In genomic region chr5:76571595-76571994, GRCh38 we compare ENCODE assay signal across 22 cellular contexts. TPM values are rescaled to one million over a fixed set of nuclear protein-coding genes. Genes with fewer than 3 reads are reported as not detected.
DNase-seq lines count a peak whose midpoint lies in the region; ATAC-seq and TF ChIP-seq lines count a peak whose summit lies in the region.
"Had no signal": no experiment of that assay in that cellular context is flagged by ENCODE, and none has a peak within 500 bp of the region (broad histone marks: within the 10 kb centered on the region; RNA-seq: fewer than 3 reads in every experiment).

No MANE protein-coding gene starts in this region.

- no peak overlapping the region for H3K4me3 Mint-ChIP-seq in effector memory CD8-positive, alpha-beta T cell
- H3K4me3 Mint-ChIP-seq: activated CD4-positive, alpha-beta T cell treated with anti-CD3 and anti-CD28 coated beads, Interleukin-2, amount 10 ng/mL, durations not matched to agents 24 days and 14 days; IgD-negative memory B cell; neural progenitor cell; stimulated activated naive CD8-positive, alpha-beta T cell treated with anti-CD3 and anti-CD28 coated beads, Interleukin-15, amount 100 ng/mL, for 72 hours had no signal

- no peak for ATAC-seq in effector memory CD8-positive, alpha-beta T cell (replicated peaks)
- ATAC-seq in GM19324 (IDR thresholded peaks at IDR 0.05; ENCODE audit: low FRiP score, unreplicated experiment) = no peak
- ATAC-seq in HG02840 (IDR thresholded peaks at IDR 0.05; ENCODE audit: low FRiP score, unreplicated experiment) = no peak
- no peak for ATAC-seq in GM21737 (IDR thresholded peaks at IDR 0.05; ENCODE audit: unreplicated experiment)
- ATAC-seq: body of pancreas; right cardiac atrium; stimulated activated naive CD8-positive, alpha-beta T cell treated with anti-CD3 and anti-CD28 coated beads, Interleukin-15, amount 100 ng/mL, for 72 hours had no signal

- no peaks in the 10 kb centered on the region for H3K9me3 Mint-ChIP-seq in effector memory CD8-positive, alpha-beta T cell
- H3K9me3 Mint-ChIP-seq: activated CD4-positive, alpha-beta T cell treated with anti-CD3 and anti-CD28 coated beads, Interleukin-2, amount 10 ng/mL, durations not matched to agents 24 days and 14 days; IgD-negative memory B cell; neural progenitor cell; stimulated activated naive CD8-positive, alpha-beta T cell treated with anti-CD3 and anti-CD28 coated beads, Interleukin-15, amount 100 ng/mL, for 72 hours had no signal

- H3K4me1 Mint-ChIP-seq in effector memory CD8-positive, alpha-beta T cell (ENCODE audit: low read depth in 2 of 2) = peaks cover 8 to 28% of the 10 kb centered on the region in 2 donors
- H3K4me1 Mint-ChIP-seq: activated CD4-positive, alpha-beta T cell treated with anti-CD3 and anti-CD28 coated beads, Interleukin-2, amount 10 ng/mL, durations not matched to agents 24 days and 14 days; neural progenitor cell; stimulated activated naive CD8-positive, alpha-beta T cell treated with anti-CD3 and anti-CD28 coated beads, Interleukin-15, amount 100 ng/mL, for 72 hours had no signal

- peak overlapping the region; percentile 35; the same call in 1 of the 2 replicates for H3K4me2 ChIP-seq in MM.1S (ENCODE audit: low read depth, low read length)
- H3K4me2 ChIP-seq: hepatocyte, neural progenitor cell had no signal

- H2AFZ ChIP-seq in MM.1S (ENCODE audit: low read length) = no peak overlapping the region
- H2AFZ ChIP-seq: hepatocyte, neural progenitor cell had no signal

- H3F3A ChIP-seq in MM.1S (ENCODE audit: insufficient read depth, low read length) = peaks cover 8% of the 10 kb centered on the region; the same call in 1 of the 2 replicates

- intact Hi-C loops in left ventricle myocardium inferior (cut with micrococcal nuclease) = no loop called here

- no peaks in the 10 kb centered on the region for H3K4me1 ChIP-seq in left ventricle myocardium inferior
- H3K4me1 ChIP-seq in right atrium auricular region = no peaks in the 10 kb centered on the region
- H3K4me1 ChIP-seq in MM.1S (ENCODE audit: low read length) = peaks cover 36% of the 10 kb centered on the region
- H3K4me1 ChIP-seq: body of pancreas, neural progenitor cell, SJSA1 had no signal

- H3K9me3 ChIP-seq in left ventricle myocardium inferior (replicated peaks) (no peaks in the 10 kb centered on the region), right atrium auricular region (no peaks in the 10 kb centered on the region), MM.1S (replicated peaks; ENCODE audit: insufficient read depth, low read length) (no peaks in the 10 kb centered on the region)
- H3K9me3 ChIP-seq: body of pancreas, SJSA1 had no signal

- no peak overlapping the region for H3K9ac ChIP-seq in MM.1S (ENCODE audit: low read length)
- H3K9ac ChIP-seq: neural progenitor cell had no signal

- H4K20me1 ChIP-seq in MM.1S (ENCODE audit: insufficient read depth, low read length) = no peaks in the 10 kb centered on the region

- H3K4me3 ChIP-seq in left ventricle myocardium inferior (no peak overlapping the region), right atrium auricular region (no peak overlapping the region), MM.1S (ENCODE audit: low read length) (no peak overlapping the region)
- H3K4me3 ChIP-seq: body of pancreas, hepatocyte, neural progenitor cell, SJSA1 had no signal

- DNase-seq in left ventricle myocardium inferior = no peak
- DNase-seq in right atrium auricular region (ENCODE audit: low spot score) = no peak
- no peak for DNase-seq in MM.1S
- DNase-seq in effector memory CD8-positive, alpha-beta T cell = no peak
- DNase-seq in GF-D8 (lab: John Stamatoyannopoulos, UW) = no peak
- DNase-seq: ACHN; activated CD4-positive, alpha-beta T cell treated with anti-CD3 and anti-CD28 coated beads, Interleukin-2, amount 10 ng/mL, durations not matched to agents 24 days and 14 days; activated naive CD4-positive, alpha-beta T cell treated with anti-CD3 and anti-CD28 coated beads, Interleukin-2, amount 50 U/mL, for 16 hours; body of pancreas; Calu3; kidney; NCI-H1417 treated with DMSO at 0.1 percent for 48 hours; NCI-H345; right cardiac atrium; stimulated activated naive CD8-positive, alpha-beta T cell treated with anti-CD3 and anti-CD28 coated beads, Interleukin-15, amount 100 ng/mL, for 72 hours had no signal

- peaks cover 33% of the 10 kb centered on the region for H3K36me3 Mint-ChIP-seq in effector memory CD8-positive, alpha-beta T cell (ENCODE audit: insufficient read depth)
- H3K36me3 Mint-ChIP-seq: neural progenitor cell had no signal

- peak overlapping the region; percentile 53 to 84 for H3K27ac Mint-ChIP-seq in effector memory CD8-positive, alpha-beta T cell
- H3K27ac Mint-ChIP-seq: activated CD4-positive, alpha-beta T cell treated with anti-CD3 and anti-CD28 coated beads, Interleukin-2, amount 10 ng/mL, durations not matched to agents 24 days and 14 days; IgD-negative memory B cell; neural progenitor cell had no signal

- H3K27me3 ChIP-seq in left ventricle myocardium inferior (ENCODE audit: low read depth) (no peaks in the 10 kb centered on the region), right atrium auricular region (no peaks in the 10 kb centered on the region), MM.1S (replicated peaks; ENCODE audit: insufficient read depth, low read length) (no peaks in the 10 kb centered on the region)
- H3K27me3 ChIP-seq: body of pancreas, hepatocyte, neural progenitor cell had no signal

- no peaks in the 10 kb centered on the region for H3K9me2 ChIP-seq in MM.1S (replicated peaks; ENCODE audit: insufficient read depth, low read length)

- H3K79me2 ChIP-seq in MM.1S (ENCODE audit: low read length) = peaks cover 21% of the 10 kb centered on the region
- H3K79me2 ChIP-seq: hepatocyte had no signal

- no peaks in the 10 kb centered on the region for H3K27me3 Mint-ChIP-seq in effector memory CD8-positive, alpha-beta T cell
- H3K27me3 Mint-ChIP-seq: activated CD4-positive, alpha-beta T cell treated with anti-CD3 and anti-CD28 coated beads, Interleukin-2, amount 10 ng/mL, durations not matched to agents 24 days and 14 days; stimulated activated naive CD8-positive, alpha-beta T cell treated with anti-CD3 and anti-CD28 coated beads, Interleukin-15, amount 100 ng/mL, for 72 hours had no signal

- no peak overlapping the region for H3K27ac ChIP-seq in left ventricle myocardium inferior (replicated peaks)
- H3K27ac ChIP-seq in right atrium auricular region = no peak overlapping the region
- no peak overlapping the region for H3K27ac ChIP-seq in MM.1S (ENCODE audit: low read length)
- H3K27ac ChIP-seq: body of pancreas, hepatocyte, neural progenitor cell, SJSA1 had no signal

- peak; percentile 27 for TF ChIP-seq CTCF in left ventricle myocardium inferior (IDR thresholded peaks at IDR 0.05; ENCODE audit: borderline replicate concordance)
- TF ChIP-seq CTCF in right atrium auricular region (IDR thresholded peaks at IDR 0.05) = peak in 1 of 2 donors; percentile 28
- peak; percentile 40 for TF ChIP-seq CTCF in MM.1S (IDR thresholded peaks at IDR 0.05; ENCODE audit: low read length)

- H3K36me3 ChIP-seq in left ventricle myocardium inferior = no peaks in the 10 kb centered on the region
- H3K36me3 ChIP-seq in right atrium auricular region = no peaks in the 10 kb centered on the region
- no peaks in the 10 kb centered on the region; the same call in 1 of the 2 replicates for H3K36me3 ChIP-seq in MM.1S (replicated peaks; ENCODE audit: insufficient read depth, low read length)
- H3K36me3 ChIP-seq: neural progenitor cell, SJSA1 had no signal

RNA-seq across cellular contexts. Expression of gene F2RL2, which starts 51.6 kb away (rescaled TPM):
- 0.22 TPM for total RNA-seq in left ventricle myocardium inferior
- total RNA-seq in right atrium auricular region = 1 to 10 TPM in 1 of 2 donors, under 1 TPM in 1; 0.44 to 3.7 TPM
- total RNA-seq: activated CD4-positive, alpha-beta T cell treated with anti-CD3 and anti-CD28 coated beads, Interleukin-2, amount 10 ng/mL, durations not matched to agents 24 days and 14 days; Calu3 had no signal
